In genomic region chr15:50287324-50288116, GRCh38 we compare ENCODE assay signal across 25 cellular contexts. TPM values are rescaled to one million over a fixed set of nuclear protein-coding genes. Genes with fewer than 3 reads are reported as not detected.
"Had no signal": no experiment of that assay in that cellular context is flagged by ENCODE, and none has a peak within 500 bp of the region (broad histone marks: within the 10 kb centered on the region; RNA-seq: fewer than 3 reads in every experiment).

No MANE protein-coding gene starts in this region.

- H3K4me3 Mint-ChIP-seq: T-helper 2 cell treated with Interferon-gamma antibody and Interleukin-4, amounts not matched to agents 5 μg/mL and 100 μg/mL, for 36 hours had no signal

- DNase-seq: activated CD4-positive, alpha-beta T cell treated with anti-CD3 and anti-CD28 coated beads for 48 hours; activated CD4-positive, alpha-beta T cell treated with anti-CD3 and anti-CD28 coated beads, Interleukin-2, amount 50 U/mL, for 48 hours; activated CD4-positive, CD25-positive, alpha-beta regulatory T cell treated with anti-CD3 and anti-CD28 coated beads, Interleukin-2, amount 50 U/mL, for 72 hours; activated effector memory CD4-positive, alpha-beta T cell treated with anti-CD3 and anti-CD28 coated beads, Interleukin-2, amount 50 U/mL, for 16 hours; activated naive CD4-positive, alpha-beta T cell treated with anti-CD3 and anti-CD28 coated beads, Interleukin-2, amount 50 U/mL, for 16 hours; activated T-cell treated with anti-CD3 and anti-CD28 coated beads for 4 hours; aorta; central memory CD4-positive, alpha-beta T cell; KG1; NCI-H1092; NCI-H1417; NCI-H2029; NCI-H345; NCI-H510A; NCI-H526 treated with DMSO at 0.1 percent for 48 hours; Peyer's patch; Right ventricle myocardium superior; SJCRH30; SK-N-SH; T-helper 1 cell had no signal

- H3K27ac ChIP-seq: breast epithelium, Peyer's patch, RWPE1, SJCRH30 had no signal

- H3K27ac Mint-ChIP-seq: T-helper 2 cell treated with Interferon-gamma antibody and Interleukin-4, amounts not matched to agents 5 μg/mL and 100 μg/mL, for 36 hours had no signal

- H3K9me3 Mint-ChIP-seq: T-helper 2 cell treated with Interferon-gamma antibody and Interleukin-4, amounts not matched to agents 5 μg/mL and 100 μg/mL, for 36 hours had no signal

RNA-seq across cellular contexts. Expression of gene HDC, which starts 22.0 kb away (rescaled TPM):
- total RNA-seq: chondrocyte, MCF 10A, SJCRH30 had no signal
- polyA plus RNA-seq: SK-N-SH had no signal
